26 cellular contexts compared by ENCODE assay signal in the genomic region with DNA sequence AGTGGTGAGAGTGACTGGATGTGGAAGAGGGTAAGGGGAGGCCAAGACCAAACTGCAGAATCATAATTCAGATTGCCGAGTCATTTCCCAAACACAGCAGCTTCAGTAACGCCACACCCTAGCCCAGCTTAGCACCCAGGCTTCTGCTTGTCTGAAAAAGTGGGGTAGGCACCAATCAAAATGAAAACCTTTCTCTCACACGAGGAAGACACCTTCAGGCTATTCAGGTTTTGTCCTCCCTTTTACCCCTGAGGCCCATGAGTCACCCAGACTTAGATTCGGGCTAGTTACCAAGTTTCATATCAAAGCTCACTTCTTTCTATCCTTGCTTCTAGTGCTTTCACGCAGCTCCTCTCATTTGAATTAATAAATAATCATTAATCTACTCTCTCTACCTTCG.
DNase-seq lines count a peak whose midpoint lies in the region; ATAC-seq, FAIRE-seq and TF ChIP-seq lines count a peak whose summit lies in the region.
"Had no signal": no experiment of that assay in that cellular context is flagged by ENCODE, and none has a peak within 500 bp of the region (broad histone marks: within the 10 kb centered on the region; RNA-seq: fewer than 3 reads in every experiment).

No MANE protein-coding gene starts in this region.

- H3K4me2 ChIP-seq in A549, result 0 out of 3 replicates have a peak overlapping the region, but pooled peaks have one; percentile 21
- peak overlapping the region; percentile 94 for H3K4me2 ChIP-seq in SU-DHL-6 (ENCODE audit: low read depth, low read length, poor library complexity, severe bottlenecking)

- no peaks in the 10 kb centered on the region for H3K36me3 ChIP-seq in SU-DHL-6 (ENCODE audit: low read length)
- H3K36me3 ChIP-seq: SJCRH30, uterus had no signal

- peak in 1 of 2 experiments; percentile 20 for DNase-seq in A549 (ENCODE audit: low read depth in 1 of 2, low spot score in 1 of 2)
- DNase-seq in NB4 (ENCODE audit: low read depth), result peak; percentile 12
- no peak for DNase-seq in foreskin keratinocyte
- DNase-seq in KBM-7, result no peak
- DNase-seq in NK-92 treated with Interleukin-12 subunit alpha and Interleukin-12 subunit beta, amount 100 ng/mL, for 24 hours (lab: John Stamatoyannopoulos, UW), result no peak
- DNase-seq in NCI-H748 (lab: John Stamatoyannopoulos, UW; ENCODE audit: unreplicated experiment), result no peak
- DNase-seq: activated CD8-positive, alpha-beta T cell treated with anti-CD3 and anti-CD28 coated beads, Interleukin-2, amount 10 ng/mL, durations not matched to agents 7 days and 5 days; activated T-cell treated with anti-CD3 and anti-CD28 coated beads for 4 hours; CD8-positive, alpha-beta memory T cell; DMS79; GDM1; H9; head of caudate nucleus; naive thymus-derived CD8-positive, alpha-beta T cell; NCI-H1436 treated with DMSO at 0.1 percent for 48 hours; NCI-H446; SJCRH30; stimulated activated naive CD8-positive, alpha-beta T cell treated with anti-CD3 and anti-CD28 coated beads, Interleukin-15, amount 100 ng/mL, for 72 hours; T-helper 1 cell; uterus had no signal

- ATAC-seq in A549, result no peak
- ATAC-seq in foreskin keratinocyte, result peak; percentile 69
- ATAC-seq in HG03521 (IDR thresholded peaks at IDR 0.05; ENCODE audit: unreplicated experiment), result no peak
- ATAC-seq: activated CD8-positive, alpha-beta T cell treated with anti-CD3 and anti-CD28 coated beads, Interleukin-2, amount 10 ng/mL, durations not matched to agents 7 days and 5 days; naive thymus-derived CD8-positive, alpha-beta T cell; Panc1; stimulated activated naive CD8-positive, alpha-beta T cell treated with anti-CD3 and anti-CD28 coated beads, Interleukin-15, amount 100 ng/mL, for 72 hours had no signal

- TF ChIP-seq CTCF in A549 (IDR thresholded peaks at IDR 0.05) (no peak), NB4 (IDR thresholded peaks at IDR 0.05; ENCODE audit: low read depth, low read length) (no peak), SU-DHL-6 (IDR thresholded peaks at IDR 0.05; ENCODE audit: insufficient read depth, low read length, poor library complexity, severe bottlenecking) (no peak), foreskin keratinocyte (conservative IDR thresholded peaks at IDR 0.05) (no peak)

- TF ChIP-seq EP300 in A549 (IDR thresholded peaks at IDR 0.05), result no peak

- TF ChIP-seq RAD21 in A549 (conservative IDR thresholded peaks at IDR 0.05 in 1 of 2, IDR thresholded peaks at IDR 0.05 in 1 of 2), result no peak

- H3K4me1 ChIP-seq in A549 (peaks cover 8% of the 10 kb centered on the region; the same call in 2 of the 3 replicates), foreskin keratinocyte (peaks cover 3% of the 10 kb centered on the region)
- H3K4me1 ChIP-seq: SJCRH30, uterus had no signal

- H3K4me3 ChIP-seq in A549 (no peak overlapping the region), NB4 (ENCODE audit: low read depth, low read length) (no peak overlapping the region), SU-DHL-6 (ENCODE audit: insufficient read depth, low read length, poor library complexity, severe bottlenecking) (peak overlapping the region; percentile 1)
- H3K4me3 ChIP-seq: SJCRH30, skin epidermis, uterus had no signal

- FAIRE-seq in A549 (lab: Jason Lieb, UNC), result no peak
- FAIRE-seq: endothelial cell of umbilical vein, TTC549 had no signal

- in situ Hi-C loops in KBM-7 (cut with MboI; ENCODE audit: low pct_unique_long_range_greater_than_20kb, low sequenced_read_pairs), result no loop called here

- H3K27ac ChIP-seq in A549 (no peak overlapping the region), SU-DHL-6 (ENCODE audit: low read depth, low read length) (peak overlapping the region; percentile 83; the same call in 1 of the 2 replicates), foreskin keratinocyte (no peak overlapping the region)
- H3K27ac ChIP-seq: SJCRH30, skin epidermis, uterus had no signal

- WGBS in A549 (ENCODE audit: missing lambda C conversion rate), result 41% methylated on average over 6 of the region's 6 CpGs

- POLR2A ChIA-PET in A549 (lab: Yijun Ruan, JAX), result no interaction called here

- TF ChIP-seq POLR2A in A549 (IDR thresholded peaks at IDR 0.05; ENCODE audit: low read length) (no peak), NB4 (IDR thresholded peaks at IDR 0.05; ENCODE audit: extremely low read depth, insufficient read length) (no peak)

- no peak overlapping the region for H2AFZ ChIP-seq in SU-DHL-6 (ENCODE audit: low read depth, low read length, severe bottlenecking)

- CTCF ChIA-PET in A549 (lab: Yijun Ruan, JAX), result interaction anchor here (0.6 to 0.9 kb wide), 2 partner anchors 31 to 100 kb away, joined by 4 to 6 read pairs; no protein-coding TSS in a partner anchor

- H3F3A ChIP-seq in SU-DHL-6 (ENCODE audit: insufficient read depth), result peaks cover 10% of the 10 kb centered on the region; the same call in 1 of the 2 replicates

- H3K79me2 ChIP-seq in SU-DHL-6 (ENCODE audit: insufficient read depth, low read length), result no peaks in the 10 kb centered on the region

- H3K9me2 ChIP-seq in SU-DHL-6 (replicated peaks; ENCODE audit: insufficient read depth, low read length), result no peaks in the 10 kb centered on the region

- H3K9me3 ChIP-seq in A549 (no peaks in the 10 kb centered on the region), SU-DHL-6 (ENCODE audit: insufficient read depth, low read length) (no peaks in the 10 kb centered on the region)
- H3K9me3 ChIP-seq: SJCRH30, uterus had no signal

- H3K27me3 ChIP-seq in SU-DHL-6 (ENCODE audit: low read length) (no peaks in the 10 kb centered on the region), foreskin keratinocyte (no peaks in the 10 kb centered on the region)
- H3K27me3 ChIP-seq: uterus had no signal

- H3K9ac ChIP-seq in SU-DHL-6 (ENCODE audit: low read length), result peak overlapping the region; percentile 1; the same call in 1 of the 2 replicates

- no peaks in the 10 kb centered on the region for H4K20me1 ChIP-seq in SU-DHL-6 (ENCODE audit: low read depth, low read length)

TF ChIP-seq in A549, 52 proteins besides CTCF, POLR2A, EP300 and RAD21:
- TF ChIP-seq FOSL2 (IDR thresholded peaks at IDR 0.05) (no peak), FOSL2 (CRISPR knock-in tag; IDR thresholded peaks at IDR 0.05) (0 out of 2 replicates have a peak, but pooled peaks have one; percentile 4), MAZ (IDR thresholded peaks at IDR 0.05; ENCODE audit: borderline replicate concordance, low read depth, low read length) (no peak), RARB (CRISPR knock-in tag; IDR thresholded peaks at IDR 0.05) (no peak)
